Comparison of ENCODE assay signal across 26 cellular contexts in genomic region chr12:101015021-101015420, GRCh38.
"Had no signal": no experiment of that assay in that cellular context is flagged by ENCODE, and none has a peak within 500 bp of the region (broad histone marks: within the 10 kb centered on the region; RNA-seq: fewer than 3 reads in every experiment).

No MANE protein-coding gene starts in this region.

- H3K4me3 ChIP-seq: stomach, suprapubic skin, testis, thoracic aorta, thyroid gland, tibial artery, tibial nerve, transverse colon, upper lobe of left lung, upper lobe of right lung, uterus, vagina had no signal

- FAIRE-seq: urothelium cell line had no signal

- H3K27me3 ChIP-seq: stomach, suprapubic skin, testis, thyroid gland, tibial artery, tibial nerve, transverse colon, upper lobe of left lung, upper lobe of right lung, uterus, vagina had no signal

- H3K36me3 ChIP-seq: stomach, suprapubic skin, thoracic aorta, thyroid gland, tibial artery, tibial nerve, transverse colon, upper lobe of left lung, upper lobe of right lung, uterus, vagina had no signal

- H3K9me3 ChIP-seq: suprapubic skin, testis, thoracic aorta, thyroid gland, upper lobe of right lung, uterus, vagina had no signal

- H3K27ac ChIP-seq: stomach, suprapubic skin, testis, thoracic aorta, thyroid gland, tibial artery, tibial nerve, transverse colon, upper lobe of left lung, upper lobe of right lung, uterus, vagina had no signal

- ATAC-seq: stimulated activated effector memory CD8-positive, alpha-beta T cell treated with anti-CD3 and anti-CD28 coated beads, Interleukin-12 subunit alpha, Interleukin-12 subunit beta, amount 100 ng/mL, for 72 hours; stimulated activated memory B cell treated with anti-CD40 and anti-IgM and Interleukin-4, amounts not matched to agents 10 μg/mL and 1 μg/mL and 100 μg/mL, for 72 hours; stimulated activated naive B cell treated with anti-CD40 and anti-IgM and Interleukin-4, amounts not matched to agents 10 μg/mL and 1 μg/mL and 100 μg/mL, for 72 hours; stimulated activated naive CD8-positive, alpha-beta T cell treated with anti-CD3 and anti-CD28 coated beads, Interleukin-15, amount 100 ng/mL, for 72 hours; stimulated activated naive CD8-positive, alpha-beta T cell treated with anti-CD3 and anti-CD28 coated beads, Interleukin-15, Interleukin-2, amounts not matched to agents 100 U/mL and 50 U/mL, for 24 hours; upper lobe of right lung had no signal

- DNase-seq: stimulated activated CD4-positive, alpha-beta T cell treated with anti-CD3 and anti-CD28 coated beads, Interleukin-2, amount 100 ng/mL, for 48 hours; stimulated activated CD4-positive, alpha-beta T cell treated with anti-CD3 and anti-CD28 coated beads, Interleukin-4, amount 100 ng/mL, for 1 hour; stimulated activated CD4-positive, alpha-beta T cell treated with anti-CD3 and anti-CD28 coated beads, Interleukin-4, amount 100 ng/mL, for 24 hours; stimulated activated CD4-positive, alpha-beta T cell treated with anti-CD3 and anti-CD28 coated beads, Interleukin-4, amount 100 ng/mL, for 4 hours; stimulated activated CD8-positive, alpha-beta memory T cell treated with anti-CD3 and anti-CD28 coated beads, Interleukin-4, amount 100 ng/mL, for 48 hours; stimulated activated naive B cell treated with anti-CD40 and anti-IgM and Interleukin-4, amounts not matched to agents 10 μg/mL and 1 μg/mL and 100 μg/mL, for 72 hours; stimulated activated naive CD4-positive, alpha-beta T cell; stimulated activated naive CD4-positive, alpha-beta T cell treated with Interleukin-2 at 50 U/mL for 16 hours; stimulated activated naive CD8-positive, alpha-beta T cell treated with anti-CD3 and anti-CD28 coated beads, Interleukin-15, amount 100 ng/mL, for 72 hours; stimulated activated naive CD8-positive, alpha-beta T cell treated with anti-CD3 and anti-CD28 coated beads, Interleukin-15, Interleukin-2, amounts not matched to agents 100 U/mL and 50 U/mL, for 24 hours; stomach; substantia nigra; testis; thyroid gland; tibial artery; transverse colon; upper lobe of left lung; upper lobe of right lung; uterus had no signal

- H3K4me1 ChIP-seq: stomach, suprapubic skin, testis, thyroid gland, tibial artery, tibial nerve, upper lobe of left lung, upper lobe of right lung, uterus, vagina had no signal
